In the genomic region with DNA sequence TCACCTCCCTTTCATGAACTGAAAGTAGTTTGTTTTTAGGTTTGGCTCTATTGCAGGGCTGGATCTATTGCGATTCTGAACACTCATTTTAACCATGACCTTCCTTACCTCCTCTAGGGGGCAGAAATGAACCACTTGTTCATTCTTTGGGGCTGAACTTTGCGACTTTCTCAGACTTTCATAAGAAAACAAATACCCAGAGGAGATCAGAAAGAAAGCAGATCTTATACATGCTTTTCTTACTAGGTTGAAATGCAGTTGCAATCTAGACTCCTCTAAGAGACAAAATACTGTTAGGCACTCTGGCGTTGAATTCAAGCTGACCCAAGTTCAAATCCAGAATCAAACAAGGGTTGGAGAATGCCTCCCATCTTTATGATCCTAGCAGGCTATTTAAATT, we compare ENCODE assay signal across 8 cellular contexts. TPM values are rescaled to one million over a fixed set of nuclear protein-coding genes. Genes with fewer than 3 reads are reported as not detected.
DNase-seq lines count a peak whose midpoint lies in the region; ATAC-seq and TF ChIP-seq lines count a peak whose summit lies in the region.

No MANE protein-coding gene starts in this region.

- intact Hi-C loops in Right ventricle myocardium inferior (cut with DNase I) (loop anchor here (10.0 kb wide), 3 partner anchors 53 to 313 kb away; partner anchors contain the start of gene FNTB), cardiac septum (cut with DNase I) (loop anchor here (2.0 to 5.0 kb wide), 2 partner anchors 93 to 221 kb away; no protein-coding TSS in a partner anchor)

- peak; percentile 37 for ATAC-seq in Right ventricle myocardium inferior

- no peak overlapping the region for H3K27ac ChIP-seq in VCaP

- H3K9me3 Mint-ChIP-seq in progenitor cell of endocrine pancreas (ENCODE audit: low read depth), result no peaks in the 10 kb centered on the region

- H3K36me3 Mint-ChIP-seq in progenitor cell of endocrine pancreas (ENCODE audit: insufficient read depth), result no peaks in the 10 kb centered on the region

- H3K27ac Mint-ChIP-seq in progenitor cell of endocrine pancreas, result no peak overlapping the region

- no peak for DNase-seq in Right ventricle myocardium inferior (ENCODE audit: missing footprints)
- no peak for DNase-seq in cardiac septum (ENCODE audit: low spot score)
- peak; percentile 69 for DNase-seq in NCI-H1694 (lab: John Stamatoyannopoulos, UW)
- DNase-seq in globus pallidus (ENCODE audit: low spot score), result peak; percentile 83
- DNase-seq in progenitor cell of endocrine pancreas (ENCODE audit: low spot score, unreplicated experiment), result no peak
- DNase-seq in activated naive CD4-positive, alpha-beta T cell (lab: John Stamatoyannopoulos, UW), result no peak
- DNase-seq in effector CD8-positive, alpha-beta T cell (lab: John Stamatoyannopoulos, UW), result no peak

- peaks cover 5% of the 10 kb centered on the region for H3K4me1 Mint-ChIP-seq in progenitor cell of endocrine pancreas (ENCODE audit: low read depth)

- H3K27me3 Mint-ChIP-seq in progenitor cell of endocrine pancreas, result peaks cover 22% of the 10 kb centered on the region

- TF ChIP-seq CTCF in VCaP (conservative IDR thresholded peaks at IDR 0.05), result peak; percentile 75
- peak; percentile 71 for TF ChIP-seq CTCF in progenitor cell of endocrine pancreas (IDR thresholded peaks at IDR 0.05; ENCODE audit: unreplicated experiment)

- no peak overlapping the region for H3K4me3 Mint-ChIP-seq in progenitor cell of endocrine pancreas (ENCODE audit: low read depth)

RNA-seq across cellular contexts. Expression of gene PLEKHG3, which starts 32.6 kb away (rescaled TPM):
- 19.6 TPM for total RNA-seq in Right ventricle myocardium inferior
- 22.5 TPM for total RNA-seq in cardiac septum
- 76.0 and 81.0 TPM in 2 replicates for total RNA-seq in progenitor cell of endocrine pancreas

Comparison
In these comparisons a context has a peak if more than half of its experiments do, and no peak if none do; other contexts are left out.
1. DNase-seq: peak in NCI-H1694 (single experiment) and globus pallidus (single experiment); none in Right ventricle myocardium inferior (single experiment), cardiac septum (single experiment), progenitor cell of endocrine pancreas (single experiment), activated naive CD4-positive, alpha-beta T cell (0 of 4) and effector CD8-positive, alpha-beta T cell (single experiment).